In genomic region chr9:126517751-126518261, GRCh38 we compare ENCODE assay signal across 8 cellular contexts.
DNase-seq lines count a peak whose midpoint lies in the region; ATAC-seq and TF ChIP-seq lines count a peak whose summit lies in the region.
"Had no signal": no experiment of that assay in that cellular context is flagged by ENCODE, and none has a peak within 500 bp of the region (broad histone marks: within the 10 kb centered on the region; RNA-seq: fewer than 3 reads in every experiment).

No MANE protein-coding gene starts in this region.

- no peaks in the 10 kb centered on the region for H3K36me3 Mint-ChIP-seq in CD4-positive, alpha-beta T cell (ENCODE audit: low read depth)
- no peaks in the 10 kb centered on the region for H3K36me3 Mint-ChIP-seq in HFFc6 (ENCODE audit: low read depth)
- H3K36me3 Mint-ChIP-seq in central memory CD8-positive, alpha-beta T cell (ENCODE audit: insufficient read depth): peaks cover 14% of the 10 kb centered on the region
- no peaks in the 10 kb centered on the region for H3K36me3 Mint-ChIP-seq in neural progenitor cell

- no peak for TF ChIP-seq CTCF in CD4-positive, alpha-beta T cell (IDR thresholded peaks at IDR 0.05)
- TF ChIP-seq CTCF in HFFc6 (IDR thresholded peaks at IDR 0.05): no peak
- TF ChIP-seq CTCF in neural progenitor cell (IDR thresholded peaks at IDR 0.05): no peak

- DNase-seq in CD4-positive, alpha-beta T cell: no peak
- no peak for DNase-seq in HFFc6
- no peak for DNase-seq in central memory CD8-positive, alpha-beta T cell (ENCODE audit: low spot score in 2 of 2)
- DNase-seq in neural progenitor cell (ENCODE audit: low spot score): no peak
- DNase-seq in stimulated activated CD4-positive, alpha-beta T cell treated with anti-CD3 and anti-CD28 coated beads, Interleukin-2, amount 100 ng/mL, for 24 hours: no peak
- DNase-seq: KG1 had no signal

- H3K79me2 ChIP-seq in neural progenitor cell (ENCODE audit: low read depth): no peaks in the 10 kb centered on the region

- H3K9ac ChIP-seq in neural progenitor cell: no peak overlapping the region

- peaks cover 48% of the 10 kb centered on the region for H3K27me3 ChIP-seq in CD4-positive, alpha-beta T cell (ENCODE audit: control insufficient read depth, insufficient read depth, low read length)
- H3K27me3 ChIP-seq in neural progenitor cell: peaks cover 48% of the 10 kb centered on the region

- H3K4me3 ChIP-seq in neural progenitor cell: no peak overlapping the region

- peaks cover 2% of the 10 kb centered on the region for H4K20me1 ChIP-seq in neural progenitor cell (ENCODE audit: low read depth)

- H3K36me3 ChIP-seq in neural progenitor cell: no peaks in the 10 kb centered on the region

- peak overlapping the region; percentile 10 for H3K27ac Mint-ChIP-seq in CD4-positive, alpha-beta T cell
- H3K27ac Mint-ChIP-seq in HFFc6 (peak overlapping the region; percentile 70), neural progenitor cell (no peak overlapping the region)
- H3K27ac Mint-ChIP-seq in central memory CD8-positive, alpha-beta T cell (ENCODE audit: low read depth): peak overlapping the region; percentile 88

- ATAC-seq in CD4-positive, alpha-beta T cell (ENCODE audit: poor library complexity): no peak
- ATAC-seq in central memory CD8-positive, alpha-beta T cell (replicated peaks; ENCODE audit: extremely low read depth, poor library complexity, severe bottlenecking): no peak
- ATAC-seq in GM19395 (IDR thresholded peaks at IDR 0.05; ENCODE audit: unreplicated experiment): no peak
- ATAC-seq in HG02884 (IDR thresholded peaks at IDR 0.05; ENCODE audit: unreplicated experiment): no peak

- no peak overlapping the region for H3K27ac ChIP-seq in CD4-positive, alpha-beta T cell (ENCODE audit: low read depth, low read length)
- H3K27ac ChIP-seq in neural progenitor cell: no peak overlapping the region

- CTCF ChIA-PET in CD4-positive, alpha-beta T cell (lab: Charles Lee): interaction anchor here (0.8 to 1.7 kb wide), 4 partner anchors 17 to 40 kb away, joined by 3 to 7 read pairs (median 6); no protein-coding TSS in a partner anchor

- peaks cover 64% of the 10 kb centered on the region for H3K27me3 Mint-ChIP-seq in CD4-positive, alpha-beta T cell
- H3K27me3 Mint-ChIP-seq in HFFc6 (ENCODE audit: insufficient read depth) (peaks cover 29% of the 10 kb centered on the region), neural progenitor cell (ENCODE audit: insufficient read depth, low read depth) (peaks cover 10% of the 10 kb centered on the region)
- peaks cover 8% of the 10 kb centered on the region for H3K27me3 Mint-ChIP-seq in central memory CD8-positive, alpha-beta T cell

- peak overlapping the region; percentile 78 for H3K4me3 Mint-ChIP-seq in CD4-positive, alpha-beta T cell
- peak overlapping the region; percentile 91 for H3K4me3 Mint-ChIP-seq in HFFc6
- H3K4me3 Mint-ChIP-seq in central memory CD8-positive, alpha-beta T cell: peak overlapping the region; percentile 85
- peak overlapping the region; percentile 10 for H3K4me3 Mint-ChIP-seq in neural progenitor cell

- peaks cover 47% of the 10 kb centered on the region for H3K4me1 ChIP-seq in neural progenitor cell

- H3K9me3 ChIP-seq in CD4-positive, alpha-beta T cell (ENCODE audit: control insufficient read depth, low read length): no peaks in the 10 kb centered on the region
- no peaks in the 10 kb centered on the region for H3K9me3 ChIP-seq in neural progenitor cell (ENCODE audit: low read depth)

- no peak overlapping the region for H2AFZ ChIP-seq in neural progenitor cell (replicated peaks)

- H3K9me3 Mint-ChIP-seq in CD4-positive, alpha-beta T cell: no peaks in the 10 kb centered on the region
- H3K9me3 Mint-ChIP-seq in HFFc6 (no peaks in the 10 kb centered on the region), neural progenitor cell (no peaks in the 10 kb centered on the region)
- no peaks in the 10 kb centered on the region for H3K9me3 Mint-ChIP-seq in central memory CD8-positive, alpha-beta T cell

- intact Hi-C loops in CD4-positive, alpha-beta T cell (cut with DNase I, micrococcal nuclease): no loop called here

- POLR2A ChIA-PET in CD4-positive, alpha-beta T cell (lab: Charles Lee): interaction anchor here (1.2 to 1.6 kb wide), 3 partner anchors 40 to 121 kb away, joined by 3 to 5 read pairs (median 4); no protein-coding TSS in a partner anchor

- H3K4me2 ChIP-seq in neural progenitor cell: peak overlapping the region; percentile 54

- H3F3A ChIP-seq in neural progenitor cell (ENCODE audit: low read depth): peaks cover 43% of the 10 kb centered on the region

- H3K4me1 Mint-ChIP-seq in CD4-positive, alpha-beta T cell (ENCODE audit: low read depth): peaks cover 34% of the 10 kb centered on the region
- H3K4me1 Mint-ChIP-seq in HFFc6 (ENCODE audit: low read depth) (peaks cover 29% of the 10 kb centered on the region), neural progenitor cell (peaks cover 78% of the 10 kb centered on the region)
- peaks cover 39% of the 10 kb centered on the region for H3K4me1 Mint-ChIP-seq in central memory CD8-positive, alpha-beta T cell

Comparison
In these comparisons a context has a peak if more than half of its experiments do, and no peak if none do; other contexts are left out.
1. H3K4me3 Mint-ChIP-seq: peak in every context shown above with its lines; median percentile 91 in HFFc6; 85 in central memory CD8-positive, alpha-beta T cell; 78 in CD4-positive, alpha-beta T cell; 10 in neural progenitor cell.